15 cellular contexts compared by ENCODE assay signal in genomic region chr15:33789141-33789540, GRCh38.
A peak's percentile ranks its signal among the peaks of the same experiment; 100 is the strongest.
DNase-seq lines count a peak whose midpoint lies in the region; ATAC-seq, FAIRE-seq and TF ChIP-seq lines count a peak whose summit lies in the region.
"Had no signal": no experiment of that assay in that cellular context is flagged by ENCODE, and none has a peak within 500 bp of the region (broad histone marks: within the 10 kb centered on the region; RNA-seq: fewer than 3 reads in every experiment).

No MANE protein-coding gene starts in this region.

- no peak overlapping the region for H3K9ac ChIP-seq in OCI-LY3 (ENCODE audit: low read length)

- DNase-seq in H54 (ENCODE audit: insufficient read length, low spot score) (peak; percentile 18), fibroblast of villous mesenchyme (ENCODE audit: low read depth) (peak; percentile 46), smooth muscle cell of the brain vasculature (ENCODE audit: low read depth, low spot score) (peak; percentile 57), NCI-H1092 treated with DMSO at 0.1 percent for 48 hours (lab: John Stamatoyannopoulos, UW) (no peak)
- DNase-seq: activated B cell treated with CpG ODN at 0.5 μM for 24 hours, Calu3, kidney glomerular epithelial cell, NCI-H1048, tibial artery had no signal

- no peaks in the 10 kb centered on the region for H3K36me3 ChIP-seq in OCI-LY3 (replicated peaks; ENCODE audit: low read depth, low read length)
- H3K36me3 ChIP-seq: SJSA1 had no signal

- no peaks in the 10 kb centered on the region for H3K4me1 ChIP-seq in OCI-LY3 (ENCODE audit: low read length)
- H3K4me1 ChIP-seq: gastroesophageal sphincter, SJSA1, tibial artery had no signal

- H3K4me3 ChIP-seq in OCI-LY3 (ENCODE audit: low read length) (no peak overlapping the region), fibroblast of villous mesenchyme (ENCODE audit: low read depth, low read length) (peak overlapping the region; percentile 14)
- H3K4me3 ChIP-seq: gastroesophageal sphincter, SJSA1, skin epidermis, tibial artery had no signal

- no peak for ATAC-seq in GM18873 (IDR thresholded peaks at IDR 0.05; ENCODE audit: low FRiP score, unreplicated experiment)
- ATAC-seq in GM19324 (IDR thresholded peaks at IDR 0.05; ENCODE audit: low FRiP score, unreplicated experiment), result no peak
- ATAC-seq: gastroesophageal sphincter had no signal

- H3K79me2 ChIP-seq in OCI-LY3 (ENCODE audit: low read length), result no peaks in the 10 kb centered on the region

- FAIRE-seq in H54 (lab: Jason Lieb, UNC), result peak; percentile 65

- no peak for TF ChIP-seq POLR2A in H54 (IDR thresholded peaks at IDR 0.05; ENCODE audit: low read depth, low read length)

- H3K4me2 ChIP-seq in OCI-LY3 (ENCODE audit: low read length), result peak overlapping the region; percentile 28; the same call in 1 of the 2 replicates

- H4K20me1 ChIP-seq in OCI-LY3 (ENCODE audit: insufficient read depth, low read length), result no peaks in the 10 kb centered on the region

- 0 out of 2 replicates have a peak overlapping the region, but pooled peaks have one; percentile 54 for H2AFZ ChIP-seq in OCI-LY3 (ENCODE audit: low read depth, low read length)

- TF ChIP-seq CTCF in OCI-LY3 (IDR thresholded peaks at IDR 0.05; ENCODE audit: low read depth, low read length) (no peak), fibroblast of villous mesenchyme (IDR thresholded peaks at IDR 0.05; ENCODE audit: insufficient read depth, low read depth, low read length) (no peak)

- no peaks in the 10 kb centered on the region for H3K9me3 ChIP-seq in OCI-LY3 (ENCODE audit: insufficient read depth, low read length)
- H3K9me3 ChIP-seq: gastroesophageal sphincter, SJSA1, tibial artery had no signal

- peaks cover 13% of the 10 kb centered on the region; the same call in 1 of the 2 replicates for H3K27me3 ChIP-seq in OCI-LY3 (ENCODE audit: low read depth, low read length)
- H3K27me3 ChIP-seq: gastroesophageal sphincter, SJSA1, tibial artery had no signal

- H3K27ac ChIP-seq in OCI-LY3 (ENCODE audit: low read length), result no peak overlapping the region
- H3K27ac ChIP-seq: gastroesophageal sphincter, SJSA1, skin epidermis, tibial artery had no signal
